Comparison of ENCODE assay signal across 15 cellular contexts in the genomic region with DNA sequence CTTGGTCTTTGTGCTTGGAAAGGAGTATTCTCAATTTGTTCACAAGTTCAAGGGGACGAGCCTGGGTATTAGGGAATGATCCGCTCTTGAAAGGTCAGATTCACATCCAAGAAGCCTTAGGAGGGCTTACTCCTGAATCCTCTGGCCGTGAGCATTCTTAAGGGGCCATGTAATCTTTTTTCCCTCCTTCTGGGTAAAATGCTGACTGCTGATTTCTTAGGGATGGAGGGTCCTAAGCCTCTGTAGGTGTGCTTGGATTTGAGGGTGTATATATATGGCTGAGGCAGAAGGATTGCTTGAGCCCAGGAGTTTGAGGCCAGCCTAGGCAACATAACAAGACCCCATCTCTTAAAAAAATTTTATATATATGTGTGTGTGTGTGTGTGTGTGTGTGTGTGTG.
"Had no signal": no experiment of that assay in that cellular context is flagged by ENCODE, and none has a peak within 500 bp of the region (broad histone marks: within the 10 kb centered on the region; RNA-seq: fewer than 3 reads in every experiment).

No MANE protein-coding gene starts in this region.

- H3K27me3 ChIP-seq: esophagus muscularis mucosa, tibial nerve, uterus had no signal

- H3K4me3 ChIP-seq: esophagus muscularis mucosa, tibial nerve, uterus had no signal

- H3K4me1 ChIP-seq: uterus had no signal

- DNase-seq: activated CD4-positive, alpha-beta T cell treated with anti-CD3 and anti-CD28 coated beads for 1 hour; activated CD4-positive, alpha-beta T cell treated with anti-CD3 and anti-CD28 coated beads, Interleukin-2, amount 50 U/mL, for 4 hours; activated naive CD4-positive, alpha-beta T cell treated with Interleukin-2 at 50 U/mL for 16 hours; activated T-cell treated with anti-CD3 and anti-CD28 coated beads for 4 hours; aorta; stimulated activated CD4-positive, alpha-beta T cell treated with anti-CD3 and anti-CD28 coated beads, Interleukin-15, amount 100 ng/mL, for 24 hours; stimulated activated CD4-positive, alpha-beta T cell treated with anti-CD3 and anti-CD28 coated beads, Interleukin-4, amount 100 ng/mL, for 1 hour; stimulated activated naive CD4-positive, alpha-beta T cell treated with Interleukin-2 at 50 U/mL for 16 hours; substantia nigra; T-cell; T-helper 9 cell; uterus had no signal

- H3K4me3 Mint-ChIP-seq: T-cell had no signal

- H3K36me3 Mint-ChIP-seq: T-cell had no signal

- H3K27ac Mint-ChIP-seq: T-cell had no signal

- H3K27ac ChIP-seq: esophagus muscularis mucosa, tibial nerve, uterus had no signal

- H3K9me3 ChIP-seq: uterus had no signal

- FAIRE-seq: endometrium had no signal

- H3K36me3 ChIP-seq: uterus had no signal
